Comparison of ENCODE assay signal across 9 cellular contexts in the genomic region with DNA sequence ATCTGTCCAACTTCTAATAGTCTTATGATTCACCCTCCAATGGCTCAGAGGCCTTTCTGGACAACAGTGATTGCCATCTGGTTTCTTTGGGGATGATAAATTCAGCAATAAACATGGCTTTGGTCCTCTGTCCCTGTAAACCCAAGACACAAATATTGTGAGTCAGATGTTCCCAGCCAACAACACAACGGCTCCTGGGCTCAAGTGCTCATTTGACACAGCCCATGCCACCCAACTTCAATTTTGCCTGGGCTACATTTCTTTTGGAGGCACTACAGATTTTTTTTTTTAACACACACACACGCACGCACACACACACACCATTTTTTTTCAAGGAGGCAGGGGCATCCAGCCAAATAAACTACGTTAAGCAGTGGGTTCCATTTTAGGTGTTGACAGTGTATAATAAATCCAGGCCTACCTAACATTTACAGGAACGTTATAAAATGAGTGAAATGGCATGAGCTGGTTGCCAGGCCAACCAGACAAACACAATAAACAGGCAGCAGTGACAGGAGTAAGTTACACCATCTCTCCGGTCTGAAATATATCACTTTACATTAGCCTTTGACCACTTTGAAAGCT.
DNase-seq lines count a peak whose midpoint lies in the region; FAIRE-seq and TF ChIP-seq lines count a peak whose summit lies in the region.
"Had no signal": no experiment of that assay in that cellular context is flagged by ENCODE, and none has a peak within 500 bp of the region (broad histone marks: within the 10 kb centered on the region; RNA-seq: fewer than 3 reads in every experiment).

No MANE protein-coding gene starts in this region.

- WGBS in mesenchymal stem cell = 0% methylated on average over 3 of the region's 6 CpGs

- CTCF ChIA-PET in Calu3 (lab: Charles Lee) = no interaction called here

- H3K4ac ChIP-seq in mesenchymal stem cell (ENCODE audit: low read depth in 1 of 2, low read length in 2 of 2) = no peak overlapping the region

- H3K14ac ChIP-seq in mesenchymal stem cell (ENCODE audit: low read length in 2 of 2) = no peak overlapping the region

- H3K9me3 Mint-ChIP-seq in astrocyte (ENCODE audit: unreplicated experiment) (no peaks in the 10 kb centered on the region), Calu3 (ENCODE audit: low read depth, unreplicated experiment) (no peaks in the 10 kb centered on the region)

- H2BK5ac ChIP-seq in mesenchymal stem cell (ENCODE audit: low read depth, low read length, poor library complexity, severe bottlenecking) = no peak overlapping the region

- H3K27ac Mint-ChIP-seq in astrocyte (ENCODE audit: unreplicated experiment) = peak overlapping the region; percentile 51
- no peak overlapping the region for H3K27ac Mint-ChIP-seq in Calu3 (ENCODE audit: unreplicated experiment)

- H3K79me1 ChIP-seq in mesenchymal stem cell (replicated peaks; ENCODE audit: low read length, poor library complexity, severe bottlenecking) = no peaks in the 10 kb centered on the region

- no peak for TF ChIP-seq CTCF in astrocyte (IDR thresholded peaks at IDR 0.05; ENCODE audit: insufficient read depth, low read depth, low read length)
- TF ChIP-seq CTCF in Calu3 (IDR thresholded peaks at IDR 0.05; ENCODE audit: unreplicated experiment) = no peak

- FAIRE-seq in astrocyte (lab: Jason Lieb, UNC) = no peak

- BruUV-seq in Calu3 (replicated peaks; lab: Mats Ljungman, UMichigan) = no TSS peak

- H3K4me3 ChIP-seq in astrocyte (ENCODE audit: insufficient read depth, low read depth, low read length) (no peak overlapping the region), mesenchymal stem cell (ENCODE audit: insufficient read depth in 1 of 2, low read depth in 1 of 2, low read length in 2 of 2) (no peak overlapping the region)

- H3K27me3 Mint-ChIP-seq in astrocyte (ENCODE audit: low read depth, unreplicated experiment) (no peaks in the 10 kb centered on the region), Calu3 (ENCODE audit: unreplicated experiment) (no peaks in the 10 kb centered on the region)

- H4K91ac ChIP-seq in mesenchymal stem cell (ENCODE audit: low read length) = no peak overlapping the region

- H3K27ac ChIP-seq in astrocyte (ENCODE audit: low read depth, low read length) = no peak overlapping the region
- H3K27ac ChIP-seq in mesenchymal stem cell (ENCODE audit: low read length, poor library complexity, severe bottlenecking) = no peak overlapping the region

- H2BK12ac ChIP-seq in mesenchymal stem cell (ENCODE audit: low read length in 2 of 2) = no peak overlapping the region

- H3K36me3 ChIP-seq in astrocyte (ENCODE audit: insufficient read depth, low read length) (no peaks in the 10 kb centered on the region), mesenchymal stem cell (ENCODE audit: control insufficient read depth in 1 of 2, insufficient read depth in 2 of 2, low read depth in 1 of 2, low read length in 2 of 2) (no peaks in the 10 kb centered on the region)

- no peak overlapping the region for H2AK5ac ChIP-seq in mesenchymal stem cell (ENCODE audit: low read length, severe bottlenecking)

- no peak overlapping the region for H2AFZ ChIP-seq in astrocyte (ENCODE audit: low read depth, low read length)
- H2AFZ ChIP-seq in mesenchymal stem cell (ENCODE audit: low read depth, low read length) = no peak overlapping the region

- intact Hi-C loops in Calu3 (cut with micrococcal nuclease; ENCODE audit: unreplicated experiment) = no loop called here

- H3K4me1 Mint-ChIP-seq in astrocyte (ENCODE audit: low read depth, unreplicated experiment) (peaks cover 5% of the 10 kb centered on the region), Calu3 (ENCODE audit: low read depth, unreplicated experiment) (no peaks in the 10 kb centered on the region)

- H3K79me2 ChIP-seq in astrocyte (ENCODE audit: insufficient read depth, low read length) = no peaks in the 10 kb centered on the region

- H3K27me3 ChIP-seq in astrocyte (ENCODE audit: insufficient read depth, low read length) = no peaks in the 10 kb centered on the region
- H3K27me3 ChIP-seq in mesenchymal stem cell (ENCODE audit: control insufficient read depth in 1 of 2, insufficient read depth in 1 of 2, low read length in 2 of 2) = no peaks in the 10 kb centered on the region

- no peak overlapping the region for H3K18ac ChIP-seq in mesenchymal stem cell (ENCODE audit: low read depth in 1 of 2, low read length in 2 of 2)

- H3K4me2 ChIP-seq in astrocyte (ENCODE audit: low read length) (no peak overlapping the region), mesenchymal stem cell (ENCODE audit: low read length, poor library complexity, severe bottlenecking) (no peak overlapping the region)

- H3K9me3 ChIP-seq in astrocyte (ENCODE audit: insufficient read depth, low read depth, low read length) (no peaks in the 10 kb centered on the region), mesenchymal stem cell (ENCODE audit: control insufficient read depth, low read length) (no peaks in the 10 kb centered on the region)

- H3K9ac ChIP-seq in astrocyte (ENCODE audit: low read length) (no peak overlapping the region), mesenchymal stem cell (ENCODE audit: low read length) (peak overlapping the region; percentile 54)

- no peak overlapping the region for H2BK15ac ChIP-seq in mesenchymal stem cell (ENCODE audit: low read depth, poor library complexity, severe bottlenecking)

- H3K23ac ChIP-seq in mesenchymal stem cell (ENCODE audit: low read length in 2 of 2) = no peak overlapping the region

- in situ Hi-C loops in Caki2 (cut with HindIII; ENCODE audit: low pct_unique_long_range_greater_than_20kb, low sequenced_read_pairs) = no loop called here

- no peak overlapping the region for H2BK120ac ChIP-seq in mesenchymal stem cell (ENCODE audit: low read depth, low read length)

- no peak overlapping the region for H3K4me3 Mint-ChIP-seq in astrocyte (ENCODE audit: unreplicated experiment)
- no peak overlapping the region for H3K4me3 Mint-ChIP-seq in Calu3 (ENCODE audit: low read depth, unreplicated experiment)

- DNase-seq in Caki2 (ENCODE audit: low read depth) = peak; percentile 28
- peak; percentile 37 for DNase-seq in NCI-H1436 treated with DMSO at 0.1 percent for 48 hours (lab: John Stamatoyannopoulos, UW)
- DNase-seq in astrocyte (ENCODE audit: low read depth) = peak; percentile 55
- DNase-seq in mesenchymal stem cell = peak; percentile 93
- no peak for DNase-seq in Calu3
- no peak for DNase-seq in mucosa of gallbladder (ENCODE audit: low spot score)
- no peak for DNase-seq in dermis blood vessel endothelial cell
- no peak for DNase-seq in NCI-H345 (lab: John Stamatoyannopoulos, UW)
- DNase-seq: posterior cingulate gyrus had no signal

- H4K8ac ChIP-seq in mesenchymal stem cell (ENCODE audit: low read length) = no peak overlapping the region

- H3K4me1 ChIP-seq in astrocyte (ENCODE audit: insufficient read depth, low read length) (no peaks in the 10 kb centered on the region), mesenchymal stem cell (ENCODE audit: control insufficient read depth, insufficient read depth, low read depth, low read length) (no peaks in the 10 kb centered on the region)

- no peaks in the 10 kb centered on the region for H3K36me3 Mint-ChIP-seq in astrocyte (ENCODE audit: low read depth, unreplicated experiment)
- H3K36me3 Mint-ChIP-seq in Calu3 (ENCODE audit: insufficient read depth, unreplicated experiment) = no peaks in the 10 kb centered on the region

- H4K20me1 ChIP-seq in astrocyte (ENCODE audit: insufficient read depth, low read length) = no peaks in the 10 kb centered on the region

Comparison
In these comparisons a context has a peak if more than half of its experiments do, and no peak if none do; other contexts are left out.
1. DNase-seq: peak in Caki2 (single experiment), NCI-H1436 treated with DMSO at 0.1 percent for 48 hours (single experiment), astrocyte (single experiment) and mesenchymal stem cell (single experiment); none in Calu3 (single experiment), mucosa of gallbladder (single experiment), dermis blood vessel endothelial cell (single experiment) and NCI-H345 (single experiment).